In genomic region chr7:128865303-128865702, GRCh38 we compare ENCODE assay signal across 19 cellular contexts. TPM values are rescaled to one million over a fixed set of nuclear protein-coding genes. Genes with fewer than 3 reads are reported as not detected.
DNase-seq lines count a peak whose midpoint lies in the region; ATAC-seq and TF ChIP-seq lines count a peak whose summit lies in the region.
"Had no signal": no experiment of that assay in that cellular context is flagged by ENCODE, and none has a peak within 500 bp of the region (broad histone marks: within the 10 kb centered on the region; RNA-seq: fewer than 3 reads in every experiment).

No MANE protein-coding gene starts in this region.

- intact Hi-C loops in CD4-positive, alpha-beta T cell (cut with DNase I, micrococcal nuclease), result loop anchor here in 1 of 2 experiments (10.0 kb wide), 1 partner anchor 569 kb away; the partner anchor contains the start of gene STRIP2
- intact Hi-C loops in mammary epithelial cell (cut with micrococcal nuclease), result no loop called here

- peaks cover 3% of the 10 kb centered on the region for H3K36me3 ChIP-seq in mammary epithelial cell (ENCODE audit: insufficient read depth, low read length)
- H3K36me3 ChIP-seq: SJCRH30 had no signal

- peaks cover 23% of the 10 kb centered on the region for H3K4me1 ChIP-seq in mammary epithelial cell (ENCODE audit: insufficient read depth, low read length)

- H3K27ac ChIP-seq in CD4-positive, alpha-beta T cell (ENCODE audit: low read depth, low read length), result no peak overlapping the region
- no peak overlapping the region for H3K27ac ChIP-seq in mammary epithelial cell (ENCODE audit: insufficient read depth, low read depth, low read length)
- H3K27ac ChIP-seq: SJCRH30 had no signal

- H3K36me3 Mint-ChIP-seq in CD4-positive, alpha-beta T cell (ENCODE audit: low read depth), result peaks cover 17% of the 10 kb centered on the region
- H3K36me3 Mint-ChIP-seq in nephron progenitor cell (ENCODE audit: low read depth), result peaks cover 15% of the 10 kb centered on the region
- peaks cover 22% of the 10 kb centered on the region for H3K36me3 Mint-ChIP-seq in activated CD4-positive, alpha-beta memory T cell treated with anti-CD3 and anti-CD28 coated beads, Interleukin-2, amount 10 ng/mL, durations not matched to agents 7 days and 5 days (ENCODE audit: low read depth)

- H3K27me3 ChIP-seq in CD4-positive, alpha-beta T cell (ENCODE audit: control insufficient read depth, insufficient read depth, low read length), result no peaks in the 10 kb centered on the region
- H3K27me3 ChIP-seq in mammary epithelial cell (ENCODE audit: insufficient read depth, low read length), result no peaks in the 10 kb centered on the region
- H3K27me3 ChIP-seq: BE2C, SJCRH30 had no signal

- BruUV-seq in mammary epithelial cell (replicated peaks; lab: Mats Ljungman, UMichigan), result TSS peak; percentile 28

- CTCF ChIA-PET in CD4-positive, alpha-beta T cell (lab: Charles Lee), result no interaction called here
- CTCF ChIA-PET in mammary epithelial cell (lab: Charles Lee; ENCODE audit: low non-redundant PET), result no interaction called here
- CTCF ChIA-PET in activated CD4-positive, alpha-beta memory T cell treated with anti-CD3 and anti-CD28 coated beads, Interleukin-2, amount 10 ng/mL, durations not matched to agents 7 days and 5 days (lab: Charles Lee), result no interaction called here

- DNase-seq in CD4-positive, alpha-beta T cell, result no peak
- DNase-seq in mammary epithelial cell, result no peak
- DNase-seq in nephron progenitor cell, result no peak
- DNase-seq in COLO829 (ENCODE audit: low spot score), result no peak
- DNase-seq in NCI-H345 treated with DMSO at 0.1 percent for 48 hours (lab: John Stamatoyannopoulos, UW; ENCODE audit: unreplicated experiment), result no peak
- DNase-seq in activated CD4-positive, alpha-beta memory T cell treated with anti-CD3 and anti-CD28 coated beads, Interleukin-2, amount 10 ng/mL, durations not matched to agents 7 days and 5 days, result no peak
- DNase-seq: BE2C, DMS153, EL, H9, IMR-90, MV-4-11, NCI-H1417 treated with DMSO at 0.1 percent for 48 hours, NCI-H2029, NCI-H2171 treated with DMSO at 0.1 percent for 48 hours, NCI-H510A treated with DMSO at 0.1 percent for 48 hours, RPMI8226, SJCRH30 had no signal

- TF ChIP-seq CTCF in CD4-positive, alpha-beta T cell (IDR thresholded peaks at IDR 0.05), result no peak
- TF ChIP-seq CTCF in mammary epithelial cell (conservative IDR thresholded peaks at IDR 0.05 in 1 of 2, IDR thresholded peaks at IDR 0.05 in 1 of 2; ENCODE audit: extremely low read depth in 1 of 2, insufficient read depth in 1 of 2, low read depth in 1 of 2, low read length in 2 of 2), result no peak
- no peak for TF ChIP-seq CTCF in nephron progenitor cell (IDR thresholded peaks at IDR 0.05)

- H3K9ac ChIP-seq in mammary epithelial cell (ENCODE audit: insufficient read depth, low read length), result no peak overlapping the region

- 98% methylated on average over 12 of the region's 12 CpGs for WGBS in mammary epithelial cell (ENCODE audit: low coverage, missing lambda C conversion rate)

- no peaks in the 10 kb centered on the region for H4K20me1 ChIP-seq in mammary epithelial cell (ENCODE audit: insufficient read depth, low read length)

- H3K27me3 Mint-ChIP-seq in CD4-positive, alpha-beta T cell, result no peaks in the 10 kb centered on the region
- H3K27me3 Mint-ChIP-seq in nephron progenitor cell (ENCODE audit: low read depth, poor library complexity), result peaks cover 26% of the 10 kb centered on the region
- H3K27me3 Mint-ChIP-seq in activated CD4-positive, alpha-beta memory T cell treated with anti-CD3 and anti-CD28 coated beads, Interleukin-2, amount 10 ng/mL, durations not matched to agents 7 days and 5 days, result peaks cover 12% of the 10 kb centered on the region

- in situ Hi-C loops in mammary epithelial cell (cut with MboI; ENCODE audit: low sequenced_read_pairs in 2 of 2), result no loop called here

- no peak for ATAC-seq in CD4-positive, alpha-beta T cell (ENCODE audit: poor library complexity)

- no peak overlapping the region for H3K27ac Mint-ChIP-seq in CD4-positive, alpha-beta T cell
- H3K27ac Mint-ChIP-seq in nephron progenitor cell, result no peak overlapping the region
- H3K27ac Mint-ChIP-seq in activated CD4-positive, alpha-beta memory T cell treated with anti-CD3 and anti-CD28 coated beads, Interleukin-2, amount 10 ng/mL, durations not matched to agents 7 days and 5 days, result no peak overlapping the region

- peaks cover 44% of the 10 kb centered on the region for H3K4me1 Mint-ChIP-seq in CD4-positive, alpha-beta T cell (ENCODE audit: low read depth)
- H3K4me1 Mint-ChIP-seq in nephron progenitor cell, result peaks cover 73% of the 10 kb centered on the region
- H3K4me1 Mint-ChIP-seq in activated CD4-positive, alpha-beta memory T cell treated with anti-CD3 and anti-CD28 coated beads, Interleukin-2, amount 10 ng/mL, durations not matched to agents 7 days and 5 days, result peaks cover 31% of the 10 kb centered on the region

- no peaks in the 10 kb centered on the region for H3K9me3 ChIP-seq in CD4-positive, alpha-beta T cell (ENCODE audit: control insufficient read depth, low read length)
- H3K9me3 ChIP-seq in mammary epithelial cell (replicated peaks; ENCODE audit: insufficient read depth, low read length), result no peaks in the 10 kb centered on the region
- H3K9me3 ChIP-seq: BE2C, SJCRH30 had no signal

- no peak overlapping the region for H3K4me3 ChIP-seq in mammary epithelial cell (replicated peaks in 1 of 3; ENCODE audit: insufficient read depth in 1 of 3, low read depth in 2 of 3, low read length in 3 of 3)
- H3K4me3 ChIP-seq: SJCRH30 had no signal

- no peak overlapping the region for H2AFZ ChIP-seq in mammary epithelial cell (ENCODE audit: low read depth, low read length)

- no peak overlapping the region for H3K4me2 ChIP-seq in mammary epithelial cell (ENCODE audit: insufficient read depth, low read depth, low read length)

- POLR2A ChIA-PET in CD4-positive, alpha-beta T cell (lab: Charles Lee), result no interaction called here
- POLR2A ChIA-PET in activated CD4-positive, alpha-beta memory T cell treated with anti-CD3 and anti-CD28 coated beads, Interleukin-2, amount 10 ng/mL, durations not matched to agents 7 days and 5 days (lab: Charles Lee), result no interaction called here

- H3K4me3 Mint-ChIP-seq in CD4-positive, alpha-beta T cell, result peak overlapping the region; percentile 71
- H3K4me3 Mint-ChIP-seq in nephron progenitor cell, result peak overlapping the region; percentile 40
- no peak overlapping the region for H3K4me3 Mint-ChIP-seq in activated CD4-positive, alpha-beta memory T cell treated with anti-CD3 and anti-CD28 coated beads, Interleukin-2, amount 10 ng/mL, durations not matched to agents 7 days and 5 days

- no peaks in the 10 kb centered on the region for H3K9me3 Mint-ChIP-seq in CD4-positive, alpha-beta T cell
- no peaks in the 10 kb centered on the region for H3K9me3 Mint-ChIP-seq in nephron progenitor cell
- no peaks in the 10 kb centered on the region for H3K9me3 Mint-ChIP-seq in activated CD4-positive, alpha-beta memory T cell treated with anti-CD3 and anti-CD28 coated beads, Interleukin-2, amount 10 ng/mL, durations not matched to agents 7 days and 5 days
- H3K9me3 Mint-ChIP-seq: H9 had no signal

- H3K79me2 ChIP-seq in mammary epithelial cell (ENCODE audit: insufficient read depth, low read length), result peaks cover 36% of the 10 kb centered on the region

- dilution Hi-C loops in mammary epithelial cell (cut with HindIII; ENCODE audit: low sequenced_read_pairs), result no loop called here

TF ChIP-seq in PFSK-1, 5 proteins besides CTCF, POLR2A, EP300 and RAD21 (continues in another document):
- TF ChIP-seq POLR2AphosphoS5 (IDR thresholded peaks at IDR 0.05; ENCODE audit: low read depth, low read length), result 0 out of 2 replicates have a peak, but pooled peaks have one; percentile 10

RNA-seq across cellular contexts. Expression of gene ATP6V1F, which starts 2.6 kb away (rescaled TPM):
- 10 to 100 TPM; 49.6 to 54.3 TPM for total RNA-seq in CD4-positive, alpha-beta T cell
- polyA plus RNA-seq in PFSK-1 (2012; ENCODE audit: insufficient read length, low read depth), result 291 TPM
- 100 to 1,000 TPM in 1 of 2 donors, 10 to 100 TPM in 1; 83.7 to 171 TPM for total RNA-seq in mammary epithelial cell
- 304 TPM for polyA plus RNA-seq in mammary epithelial cell
- polyA minus RNA-seq in mammary epithelial cell, result 81.7 TPM
- 100 to 1,000 TPM; 124 to 140 TPM for total RNA-seq in activated CD4-positive, alpha-beta memory T cell treated with anti-CD3 and anti-CD28 coated beads, Interleukin-2, amount 10 ng/mL, durations not matched to agents 7 days and 5 days

RNA-seq across cellular contexts. Expression of gene FLNC, which starts 35.1 kb away (rescaled TPM):
- total RNA-seq in CD4-positive, alpha-beta T cell, result under 1 TPM; 0.06 to 0.08 TPM
- polyA plus RNA-seq in PFSK-1 (2012; ENCODE audit: insufficient read length, low read depth), result 190 TPM
- 1 to 10 TPM; 1.8 to 1.9 TPM for total RNA-seq in mammary epithelial cell
- polyA plus RNA-seq in mammary epithelial cell, result 0.03 TPM
- polyA minus RNA-seq in mammary epithelial cell, result 0.52 TPM
- total RNA-seq in activated CD4-positive, alpha-beta memory T cell treated with anti-CD3 and anti-CD28 coated beads, Interleukin-2, amount 10 ng/mL, durations not matched to agents 7 days and 5 days, result not detected

RNA-seq across cellular contexts. Expression of gene KCP, which starts 45.2 kb away (rescaled TPM):
- under 1 TPM in 1 of 2 experiments, not detected in 1; 0.11 TPM for total RNA-seq in CD4-positive, alpha-beta T cell
- 2.2 TPM for polyA plus RNA-seq in PFSK-1 (2012; ENCODE audit: insufficient read length, low read depth)
- under 1 TPM in 1 of 2 donors, not detected in 1; 0.50 TPM for total RNA-seq in mammary epithelial cell
- polyA plus RNA-seq in mammary epithelial cell, result 0.20 TPM
- polyA minus RNA-seq in mammary epithelial cell, result not detected
- total RNA-seq in activated CD4-positive, alpha-beta memory T cell treated with anti-CD3 and anti-CD28 coated beads, Interleukin-2, amount 10 ng/mL, durations not matched to agents 7 days and 5 days, result under 1 TPM; 0.20 to 0.33 TPM
- total RNA-seq: IMR-90 had no signal
